ENCODE assay signal across 9 cellular contexts in the genomic region with DNA sequence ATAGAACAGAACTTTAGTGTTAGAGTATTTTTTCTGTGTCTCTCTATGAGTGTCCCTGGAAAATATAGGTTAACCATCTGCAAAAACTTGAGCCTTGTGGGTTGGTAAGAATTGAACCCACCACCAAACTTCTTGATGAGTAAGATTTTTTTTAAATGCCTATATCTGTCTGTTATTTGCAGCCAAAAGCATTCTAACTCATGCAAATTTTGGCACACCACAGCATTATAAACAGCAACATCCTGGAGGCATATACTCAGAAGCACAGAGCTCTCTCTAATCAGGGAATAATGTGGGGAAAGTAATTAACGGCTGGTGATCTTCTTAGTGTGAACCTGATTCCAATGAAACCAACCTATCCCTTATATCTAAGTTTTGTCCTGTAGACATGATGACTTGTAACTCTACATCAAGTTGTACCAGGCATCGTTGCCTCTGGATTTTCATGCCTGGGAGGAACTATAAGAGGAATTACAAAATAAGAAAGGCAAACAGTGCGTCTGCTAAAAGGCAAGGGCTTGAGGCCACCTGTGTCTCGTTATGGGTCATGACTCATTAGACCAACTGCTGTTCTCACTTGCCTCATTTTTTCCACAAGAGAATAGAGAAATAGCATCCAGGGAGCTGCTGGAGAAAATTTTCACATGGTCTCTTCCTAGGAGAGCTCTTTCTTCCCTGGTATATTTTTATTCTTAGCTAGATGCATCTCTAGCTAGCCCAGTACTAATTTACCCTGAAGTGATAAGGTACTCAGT.
DNase-seq lines count a peak whose midpoint lies in the region; FAIRE-seq and TF ChIP-seq lines count a peak whose summit lies in the region.
"Had no signal": no experiment of that assay in that cellular context is flagged by ENCODE, and none has a peak within 500 bp of the region (broad histone marks: within the 10 kb centered on the region; RNA-seq: fewer than 3 reads in every experiment).

No MANE protein-coding gene starts in this region.

- H3K9me3 Mint-ChIP-seq in mesothelial cell of epicardium = peaks cover 27% of the 10 kb centered on the region

- peak overlapping the region; percentile 41 for H3K27ac Mint-ChIP-seq in mesothelial cell of epicardium

- DNase-seq in AG20443 (ENCODE audit: low spot score) (peak; percentile 86), NAMALWA (ENCODE audit: low spot score) (peak; percentile 19), bronchial epithelial cell (ENCODE audit: low read depth) (peak; percentile 56), mesothelial cell of epicardium (ENCODE audit: low spot score in 2 of 2, unreplicated experiment in 2 of 2) (no peak), amygdala (lab: John Stamatoyannopoulos, UW) (no peak), GM19238 (ENCODE audit: insufficient read length, low spot score) (no peak)
- no peak for DNase-seq in activated CD4-positive, alpha-beta T cell treated with anti-CD3 and anti-CD28 coated beads for 1 hour
- DNase-seq in activated effector memory CD4-positive, alpha-beta T cell treated with Interleukin-2 at 50 U/mL for 16 hours = no peak

- H3K4me3 ChIP-seq in bronchial epithelial cell (ENCODE audit: low read depth, low read length) = no peak overlapping the region
- H3K4me3 ChIP-seq: thoracic aorta had no signal

- FAIRE-seq in bronchial epithelial cell (lab: Jason Lieb, UNC) = no peak

- no peak overlapping the region for H3K4me3 Mint-ChIP-seq in mesothelial cell of epicardium

- H3K36me3 ChIP-seq in bronchial epithelial cell (ENCODE audit: control insufficient read depth, insufficient read depth, low read length) = no peaks in the 10 kb centered on the region
- H3K36me3 ChIP-seq: thoracic aorta had no signal

- peaks cover 29% of the 10 kb centered on the region for H3K4me1 Mint-ChIP-seq in mesothelial cell of epicardium

- TF ChIP-seq CTCF in bronchial epithelial cell (IDR thresholded peaks at IDR 0.05; ENCODE audit: insufficient read depth, low read length, severe bottlenecking) = no peak
- TF ChIP-seq CTCF in mesothelial cell of epicardium (IDR thresholded peaks at IDR 0.05; ENCODE audit: unreplicated experiment) = no peak

- H3K27me3 Mint-ChIP-seq in mesothelial cell of epicardium (ENCODE audit: low read depth) = no peaks in the 10 kb centered on the region

- H3K27me3 ChIP-seq in bronchial epithelial cell (ENCODE audit: control insufficient read depth, insufficient read depth, low read length) = no peaks in the 10 kb centered on the region

- H3K36me3 Mint-ChIP-seq in mesothelial cell of epicardium = peaks cover 8% of the 10 kb centered on the region

Comparison
In these comparisons a context has a peak if more than half of its experiments do, and no peak if none do; other contexts are left out.
1. DNase-seq: peak in AG20443 (single experiment), NAMALWA (single experiment) and bronchial epithelial cell (single experiment); none in mesothelial cell of epicardium (0 of 2), activated CD4-positive, alpha-beta T cell treated with anti-CD3 and anti-CD28 coated beads for 1 hour (single experiment), amygdala (0 of 56), GM19238 (single experiment) and activated effector memory CD4-positive, alpha-beta T cell treated with Interleukin-2 at 50 U/mL for 16 hours (single experiment).